25 cellular contexts compared by ENCODE assay signal in genomic region chr1:230003409-230003808, GRCh38.
DNase-seq lines count a peak whose midpoint lies in the region; ATAC-seq, FAIRE-seq and TF ChIP-seq lines count a peak whose summit lies in the region.
"Had no signal": no experiment of that assay in that cellular context is flagged by ENCODE, and none has a peak within 500 bp of the region (broad histone marks: within the 10 kb centered on the region; RNA-seq: fewer than 3 reads in every experiment).

No MANE protein-coding gene starts in this region.

- H3K36me3 ChIP-seq in K562 (ENCODE audit: control insufficient read depth, insufficient read depth, low read length) (no peaks in the 10 kb centered on the region), neutrophil (no peaks in the 10 kb centered on the region), OCI-LY7 (ENCODE audit: insufficient read depth, low read length) (no peaks in the 10 kb centered on the region), neural progenitor cell (no peaks in the 10 kb centered on the region)
- H3K36me3 ChIP-seq: BE2C; BLaER1 treated with 17β-estradiol and CSF1 and Interleukin-3, amounts not matched to agents 10 nM and 100 nM had no signal

- H3K4me2 ChIP-seq in A549 (no peak overlapping the region), K562 (ENCODE audit: insufficient read depth, low read length) (no peak overlapping the region), OCI-LY7 (ENCODE audit: low read length) (no peak overlapping the region), neural progenitor cell (no peak overlapping the region)

- H3K27ac ChIP-seq in A549 (no peak overlapping the region), K562 (ENCODE audit: extremely low read depth, low read depth, low read length) (no peak overlapping the region), dorsolateral prefrontal cortex (peak overlapping the region in 17 of 59 donors; percentile 2 to 65 (median 30)), neutrophil (peak overlapping the region; percentile 66), OCI-LY7 (ENCODE audit: low read depth, low read length, poor library complexity, severe bottlenecking) (no peak overlapping the region), neural progenitor cell (no peak overlapping the region)
- H3K27ac ChIP-seq: 22Rv1, GM23248 had no signal

- WGBS in A549 (ENCODE audit: missing lambda C conversion rate): 75% methylated on average over 6 of the region's 6 CpGs
- WGBS in K562 (ENCODE audit: insufficient coverage, low coverage, missing lambda C conversion rate): 3% methylated on average over 6 of the region's 6 CpGs

- H3K27ac Mint-ChIP-seq in neural progenitor cell: no peak overlapping the region
- H3K27ac Mint-ChIP-seq: CD4-positive, CD25-positive, alpha-beta regulatory T cell; CD8-positive, alpha-beta T cell had no signal

- peaks cover 12% of the 10 kb centered on the region for H3F3A ChIP-seq in neural progenitor cell (ENCODE audit: low read depth)

- H3K4me1 ChIP-seq in A549: 0 out of 3 replicates have a peak, but pooled peaks cover 4% of the 10 kb centered on the region
- 0 out of 5 replicates have a peak, but pooled peaks cover 0 to 3% of the 10 kb centered on the region in 2 experiments for H3K4me1 ChIP-seq in K562 (replicated peaks in 1 of 2; ENCODE audit: control insufficient read depth in 2 of 2, insufficient read depth in 2 of 2, low read length in 2 of 2)
- H3K4me1 ChIP-seq in neutrophil (ENCODE audit: control insufficient read depth in 1 of 2, insufficient read depth in 1 of 2, low read depth in 1 of 2, low read length in 1 of 2): peaks cover 37 to 38% of the 10 kb centered on the region in 2 experiments
- no peaks in the 10 kb centered on the region for H3K4me1 ChIP-seq in OCI-LY7 (ENCODE audit: insufficient read depth, low read length, poor library complexity, severe bottlenecking)
- H3K4me1 ChIP-seq in neural progenitor cell: peaks cover 20% of the 10 kb centered on the region
- H3K4me1 ChIP-seq: BE2C, Caco-2 had no signal

- H3K9me3 Mint-ChIP-seq in neural progenitor cell: no peaks in the 10 kb centered on the region
- H3K9me3 Mint-ChIP-seq: CD8-positive, alpha-beta T cell had no signal

- no peak for TF ChIP-seq EP300 in A549 (IDR thresholded peaks at IDR 0.05)
- TF ChIP-seq EP300 in K562 (IDR thresholded peaks at IDR 0.05; ENCODE audit: low read length): no peak

- BruUV-seq in K562 (replicated peaks; lab: Mats Ljungman, UMichigan) (no TSS peak), OCI-LY7 (replicated peaks; lab: Mats Ljungman, UMichigan) (no TSS peak)

- H3K27me3 Mint-ChIP-seq in neural progenitor cell (ENCODE audit: insufficient read depth, low read depth): peaks cover 5% of the 10 kb centered on the region

- FAIRE-seq in A549 (lab: Jason Lieb, UNC) (no peak), K562 (lab: Jason Lieb, UNC) (no peak)
- FAIRE-seq: A204.1, G401.6, GM12878, GM19239, H1 had no signal

- no peaks in the 10 kb centered on the region for H3K9me2 ChIP-seq in OCI-LY7 (ENCODE audit: insufficient read depth, low read length)

- H3K9me1 ChIP-seq in K562 (ENCODE audit: control insufficient read depth, insufficient read depth, low read length): no peaks in the 10 kb centered on the region

- no peak overlapping the region for H3K4me3 Mint-ChIP-seq in neural progenitor cell
- H3K4me3 Mint-ChIP-seq: CD4-positive, CD25-positive, alpha-beta regulatory T cell; CD8-positive, alpha-beta T cell had no signal

- H3K9ac ChIP-seq in K562 (ENCODE audit: insufficient read depth in 1 of 2, low read depth in 2 of 2, low read length in 2 of 2): no peak overlapping the region
- no peak overlapping the region for H3K9ac ChIP-seq in neural progenitor cell
- H3K9ac ChIP-seq: BLaER1 treated with 17β-estradiol and CSF1 and Interleukin-3, amounts not matched to agents 10 nM and 100 nM; GM23248 had no signal

- in situ Hi-C loops in K562 (cut with MboI): no loop called here

- H3K36me3 Mint-ChIP-seq in neural progenitor cell: no peaks in the 10 kb centered on the region
- H3K36me3 Mint-ChIP-seq: CD4-positive, CD25-positive, alpha-beta regulatory T cell; CD8-positive, alpha-beta T cell had no signal

- intact Hi-C loops in K562 (cut with micrococcal nuclease): no loop called here
- intact Hi-C loops in dorsolateral prefrontal cortex (cut with DNase I): no loop called here
- intact Hi-C loops in OCI-LY7 (cut with micrococcal nuclease; ENCODE audit: unreplicated experiment): no loop called here

- TF ChIP-seq POLR2A in A549 (IDR thresholded peaks at IDR 0.05; ENCODE audit: low read length) (no peak), K562 (conservative IDR thresholded peaks at IDR 0.05) (no peak)

- TF ChIP-seq RAD21 in A549 (conservative IDR thresholded peaks at IDR 0.05 in 1 of 2, IDR thresholded peaks at IDR 0.05 in 1 of 2) (no peak), K562 (CRISPR knock-in tag; conservative IDR thresholded peaks at IDR 0.05 in 1 of 2, IDR thresholded peaks at IDR 0.05 in 1 of 2) (no peak)

- H3K79me2 ChIP-seq in K562 (ENCODE audit: control insufficient read depth, insufficient read depth, low read length) (no peaks in the 10 kb centered on the region), OCI-LY7 (ENCODE audit: insufficient read depth, low read depth, low read length) (no peaks in the 10 kb centered on the region), neural progenitor cell (ENCODE audit: low read depth) (no peaks in the 10 kb centered on the region)

- H3K9me3 ChIP-seq in A549 (no peaks in the 10 kb centered on the region), K562 (replicated peaks; ENCODE audit: control insufficient read depth, insufficient read depth, low read depth, low read length) (no peaks in the 10 kb centered on the region), neutrophil (no peaks in the 10 kb centered on the region), OCI-LY7 (ENCODE audit: low read length) (no peaks in the 10 kb centered on the region), neural progenitor cell (ENCODE audit: low read depth) (no peaks in the 10 kb centered on the region)
- H3K9me3 ChIP-seq: BE2C; BLaER1 treated with 17β-estradiol and CSF1 and Interleukin-3, amounts not matched to agents 10 nM and 100 nM; Caco-2 had no signal

- POLR2A ChIA-PET in A549 (lab: Yijun Ruan, JAX): no interaction called here
- POLR2A ChIA-PET in K562 (lab: Yijun Ruan, JAX): interaction anchor here (1.0 to 1.5 kb wide), 3 partner anchors 8 to 12 kb away, joined by 3 read pairs; no protein-coding TSS in a partner anchor
- POLR2A ChIA-PET in OCI-LY7 (lab: Charles Lee): interaction anchor here (1.5 kb wide), 1 partner anchor 11 kb away, joined by 4 read pairs; no protein-coding TSS in a partner anchor

- H3K4me3 ChIP-seq in A549: no peak overlapping the region
- no peak overlapping the region for H3K4me3 ChIP-seq in K562
- peak overlapping the region in 40 of 59 donors; percentile 0 to 49 (median 28) for H3K4me3 ChIP-seq in dorsolateral prefrontal cortex
- no peak overlapping the region for H3K4me3 ChIP-seq in neutrophil (ENCODE audit: low read depth in 1 of 2, low read length in 1 of 2)
- H3K4me3 ChIP-seq in OCI-LY7 (ENCODE audit: low read depth, low read length, poor library complexity, severe bottlenecking): no peak overlapping the region
- H3K4me3 ChIP-seq in neural progenitor cell: no peak overlapping the region
- H3K4me3 ChIP-seq: GM12878, GM23248 had no signal

- H4K20me1 ChIP-seq in K562 (replicated peaks; ENCODE audit: control insufficient read depth, insufficient read depth, low read length) (no peaks in the 10 kb centered on the region), OCI-LY7 (ENCODE audit: insufficient read depth, low read length) (no peaks in the 10 kb centered on the region), neural progenitor cell (ENCODE audit: low read depth) (no peaks in the 10 kb centered on the region)
- H4K20me1 ChIP-seq: BLaER1 treated with 17β-estradiol and CSF1 and Interleukin-3, amounts not matched to agents 10 nM and 100 nM had no signal

- peaks cover 21% of the 10 kb centered on the region for H3K4me1 Mint-ChIP-seq in neural progenitor cell
- H3K4me1 Mint-ChIP-seq: CD4-positive, CD25-positive, alpha-beta regulatory T cell had no signal

- no peak for TF ChIP-seq CTCF in A549 (IDR thresholded peaks at IDR 0.05)
- no peak for TF ChIP-seq CTCF in K562 (IDR thresholded peaks at IDR 0.05 in 2 of 3, conservative IDR thresholded peaks at IDR 0.05 in 1 of 3; ENCODE audit: insufficient read depth in 2 of 3, low read depth in 1 of 3, low read length in 3 of 3)
- no peak for TF ChIP-seq CTCF in dorsolateral prefrontal cortex (IDR thresholded peaks at IDR 0.05 in 54 of 56, conservative IDR thresholded peaks at IDR 0.05 in 2 of 56; ENCODE audit: low read depth in 1 of 56, partially characterized antibody in 56 of 56)
- no peak for TF ChIP-seq CTCF in neutrophil (IDR thresholded peaks at IDR 0.05)
- TF ChIP-seq CTCF in OCI-LY7 (conservative IDR thresholded peaks at IDR 0.05; ENCODE audit: low read length): no peak
- TF ChIP-seq CTCF in neural progenitor cell (IDR thresholded peaks at IDR 0.05): no peak

- CTCF ChIA-PET in A549 (lab: Yijun Ruan, JAX): interaction anchor here (1.0 to 1.1 kb wide), 2 partner anchors 12 to 342 kb away, joined by 3 read pairs; no protein-coding TSS in a partner anchor
- CTCF ChIA-PET in K562 (lab: Yijun Ruan, JAX; ENCODE audit: low intra/inter-chr PET ratio): no interaction called here
- CTCF ChIA-PET in OCI-LY7 (lab: Charles Lee; ENCODE audit: unreplicated experiment): no interaction called here

- no peak for ATAC-seq in A549
- ATAC-seq in K562: no peak
- ATAC-seq: CD8-positive, alpha-beta T cell; GM12878 had no signal

- H3K27me3 ChIP-seq in K562 (ENCODE audit: control insufficient read depth in 2 of 2, insufficient read depth in 2 of 2, low read length in 2 of 2) (peaks cover 70 to 88% of the 10 kb centered on the region in 2 experiments), dorsolateral prefrontal cortex (no peaks in the 10 kb centered on the region), neutrophil (no peaks in the 10 kb centered on the region), neural progenitor cell (no peaks in the 10 kb centered on the region)
- H3K27me3 ChIP-seq: BE2C; BLaER1 treated with 17β-estradiol and CSF1 and Interleukin-3, amounts not matched to agents 10 nM and 100 nM had no signal

- no peak for DNase-seq in A549 (ENCODE audit: low read depth in 1 of 2, low spot score in 1 of 2)
- no peak for DNase-seq in K562 (ENCODE audit: extremely low read depth in 1 of 4, low spot score in 3 of 4)
- DNase-seq in dorsolateral prefrontal cortex: no peak
- no peak for DNase-seq in OCI-LY7 (ENCODE audit: low spot score)
- no peak for DNase-seq in neural progenitor cell (ENCODE audit: low spot score)
- DNase-seq in GF-D8 (lab: John Stamatoyannopoulos, UW): no peak
- no peak for DNase-seq in NCI-H2029 treated with DMSO at 0.1 percent for 48 hours (lab: John Stamatoyannopoulos, UW)
- DNase-seq: ACHN; AML-193; BE2C; Caco-2; CD4-positive, CD25-positive, alpha-beta regulatory T cell; CD8-positive, alpha-beta T cell; DMS153; DND-41; GM23248; HCEC 1CT had no signal

- H2AFZ ChIP-seq in K562 (ENCODE audit: low read depth, low read length) (no peak overlapping the region), OCI-LY7 (ENCODE audit: low read length) (no peak overlapping the region), neural progenitor cell (replicated peaks) (no peak overlapping the region)
- H2AFZ ChIP-seq: GM23248 had no signal

TF ChIP-seq in A549, 52 proteins besides CTCF, POLR2A, EP300 and RAD21 (continues in another document):
- no peak for TF ChIP-seq SMC3 (IDR thresholded peaks at IDR 0.05)

TF ChIP-seq in K562, 482 proteins besides CTCF, POLR2A, EP300 and RAD21 (continues in another document):
- peak; percentile 96 for TF ChIP-seq ZFP36 (IDR thresholded peaks at IDR 0.05; ENCODE audit: low read depth, low read length, partially characterized antibody)

Comparison
In these comparisons a context has a peak if more than half of its experiments do, and no peak if none do; other contexts are left out.
1. H3K4me3 ChIP-seq: peak in dorsolateral prefrontal cortex (40 of 59); none in A549 (single experiment), K562 (single experiment), neutrophil (0 of 2), OCI-LY7 (single experiment) and neural progenitor cell (single experiment).
2. Of the 35 proteins assayed by ChIP-seq in both K562 and A549: peak only in K562: none; only in A549: none; in both: ZFP36; in neither: 34.